ENCODE assay signal across 8 cellular contexts in genomic region chr1:88736633-88737248, GRCh38. TPM values are rescaled to one million over a fixed set of nuclear protein-coding genes. Genes with fewer than 3 reads are reported as not detected.
DNase-seq lines count a peak whose midpoint lies in the region; ATAC-seq and TF ChIP-seq lines count a peak whose summit lies in the region.

No MANE protein-coding gene starts in this region.

- H4K20me1 ChIP-seq in DOHH2 (ENCODE audit: control insufficient read depth, insufficient read depth, low read depth, low read length): peaks cover 9% of the 10 kb centered on the region; the same call in 1 of the 2 replicates

- no peak for ATAC-seq in GM21526 (IDR thresholded peaks at IDR 0.05; ENCODE audit: low FRiP score, unreplicated experiment)

- H3K27ac ChIP-seq in DOHH2 (ENCODE audit: low read depth, low read length): no peak overlapping the region

- H3F3A ChIP-seq in DOHH2 (ENCODE audit: control insufficient read depth, insufficient read depth): no peaks in the 10 kb centered on the region

- peaks cover 77% of the 10 kb centered on the region for H3K79me2 ChIP-seq in DOHH2 (ENCODE audit: control insufficient read depth, low read length)

- H3K27me3 ChIP-seq in DOHH2 (ENCODE audit: control insufficient read depth, low read length): no peaks in the 10 kb centered on the region

- peaks cover 22% of the 10 kb centered on the region for H3K36me3 ChIP-seq in DOHH2 (ENCODE audit: control insufficient read depth, low read length)

- H3K4me3 ChIP-seq in DOHH2 (ENCODE audit: low read length): no peak overlapping the region

- H3K4me2 ChIP-seq in DOHH2 (ENCODE audit: low read length): no peak overlapping the region

- DNase-seq in HT-29 (ENCODE audit: low spot score) (peak; percentile 58), iPS DF 4.7 (ENCODE audit: extremely low read depth, low spot score) (peak; percentile 66), NK-92 (lab: John Stamatoyannopoulos, UW; ENCODE audit: unreplicated experiment) (no peak), NCI-H1417 treated with DMSO at 0.1 percent for 48 hours (lab: John Stamatoyannopoulos, UW) (no peak), foreskin melanocyte (no peak)
- DNase-seq in activated CD4-positive, alpha-beta T cell treated with anti-CD3 and anti-CD28 coated beads, Interleukin-2, amount 50 U/mL, for 48 hours: peak; percentile 23 to 37

- peak; percentile 81 for TF ChIP-seq CTCF in DOHH2 (IDR thresholded peaks at IDR 0.05; ENCODE audit: low read depth, low read length, poor library complexity, severe bottlenecking)

- no peaks in the 10 kb centered on the region for H3K9me3 ChIP-seq in DOHH2 (ENCODE audit: control insufficient read depth, insufficient read depth, low read length)

- H3K9me2 ChIP-seq in DOHH2 (replicated peaks; ENCODE audit: control insufficient read depth, low read length): no peaks in the 10 kb centered on the region

- H3K4me1 ChIP-seq in DOHH2 (ENCODE audit: control insufficient read depth, low read length): no peaks in the 10 kb centered on the region

RNA-seq across cellular contexts. Expression of gene PKN2, which starts 52.7 kb away (rescaled TPM):
- total RNA-seq in HT-29 (2014; rRNA removed; shearing (Covaris generic)): 12.2 and 14.9 TPM in 2 replicates

Comparison
In these comparisons a context has a peak if more than half of its experiments do, and no peak if none do; other contexts are left out.
1. DNase-seq: peak in HT-29 (single experiment), activated CD4-positive, alpha-beta T cell treated with anti-CD3 and anti-CD28 coated beads, Interleukin-2, amount 50 U/mL, for 48 hours (2 of 2) and iPS DF 4.7 (single experiment); none in NK-92 (single experiment), NCI-H1417 treated with DMSO at 0.1 percent for 48 hours (single experiment) and foreskin melanocyte (single experiment).